Comparison of ENCODE assay signal across 10 cellular contexts in the genomic region with DNA sequence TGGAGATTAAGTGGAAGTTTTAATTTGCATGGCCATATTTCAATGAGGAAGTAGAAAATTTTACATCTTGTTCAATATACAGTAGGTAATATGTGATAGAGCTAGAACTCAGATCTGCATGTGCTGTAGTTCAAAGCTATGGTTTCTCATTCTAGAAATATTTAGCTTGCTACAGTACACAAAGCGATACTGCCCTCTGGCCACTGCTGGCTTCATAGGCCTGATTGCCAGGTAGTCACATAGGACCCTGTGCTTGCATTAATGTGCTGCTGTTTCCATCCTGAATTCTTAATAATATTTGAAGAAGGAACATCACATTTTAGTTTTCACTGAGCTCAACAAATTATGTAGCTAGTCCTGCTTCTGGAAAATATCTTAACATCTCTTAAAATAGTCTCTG.
DNase-seq lines count a peak whose midpoint lies in the region; TF ChIP-seq lines count a peak whose summit lies in the region.
"Had no signal": no experiment of that assay in that cellular context is flagged by ENCODE, and none has a peak within 500 bp of the region (broad histone marks: within the 10 kb centered on the region; RNA-seq: fewer than 3 reads in every experiment).

No MANE protein-coding gene starts in this region.

- DNase-seq in AG04450 (ENCODE audit: low read depth, low spot score) (no peak), HT-29 (ENCODE audit: low spot score) (peak; percentile 52), WERI-Rb-1 (no peak), hepatocyte (ENCODE audit: low spot score) (peak; percentile 35), DMS153 (lab: John Stamatoyannopoulos, UW) (no peak), superior temporal gyrus (ENCODE audit: extremely low spot score) (no peak), NCI-H146 (lab: John Stamatoyannopoulos, UW) (no peak), cardiac septum (ENCODE audit: low spot score) (no peak)
- DNase-seq: activated CD8-positive, alpha-beta memory T cell treated with anti-CD3 and anti-CD28 coated beads, Interleukin-2, amount 50 U/mL, for 48 hours; islet precursor cell had no signal

- intact Hi-C loops in cardiac septum (cut with DNase I), result no loop called here

- no peak overlapping the region for H3K27ac ChIP-seq in AG04450 (ENCODE audit: low read depth, low read length)
- H3K27ac ChIP-seq in WERI-Rb-1, result no peak overlapping the region
- no peak overlapping the region for H3K27ac ChIP-seq in hepatocyte

- CTCF ChIA-PET in AG04450 (lab: Charles Lee), result interaction anchor here (0.6 to 2.2 kb wide), 13 partner anchors 11 to 323 kb away, joined by 3 to 28 read pairs (median 3); no protein-coding TSS in a partner anchor

- H3K9me2 ChIP-seq in hepatocyte (replicated peaks; ENCODE audit: insufficient read depth), result no peaks in the 10 kb centered on the region

- no peaks in the 10 kb centered on the region for H3K27me3 ChIP-seq in AG04450 (ENCODE audit: control insufficient read depth, insufficient read depth, low read length)
- no peaks in the 10 kb centered on the region for H3K27me3 ChIP-seq in WERI-Rb-1 (ENCODE audit: insufficient read depth, low read depth, severe bottlenecking)
- H3K27me3 ChIP-seq in hepatocyte, result no peaks in the 10 kb centered on the region

- no peaks in the 10 kb centered on the region for H3K36me3 ChIP-seq in WERI-Rb-1
- H3K36me3 ChIP-seq in hepatocyte (replicated peaks; ENCODE audit: insufficient read depth, low read depth), result no peaks in the 10 kb centered on the region

- H3K4me1 ChIP-seq in hepatocyte (ENCODE audit: insufficient read depth), result no peaks in the 10 kb centered on the region

- POLR2A ChIA-PET in AG04450 (lab: Yijun Ruan, JAX), result no interaction called here

- H3K79me2 ChIP-seq in hepatocyte, result no peaks in the 10 kb centered on the region

- H2AFZ ChIP-seq in hepatocyte, result no peak overlapping the region

- H3K9me3 ChIP-seq in AG04450 (ENCODE audit: control insufficient read depth, insufficient read depth, low read length) (no peaks in the 10 kb centered on the region), WERI-Rb-1 (ENCODE audit: severe bottlenecking) (no peaks in the 10 kb centered on the region), hepatocyte (ENCODE audit: low read depth) (no peaks in the 10 kb centered on the region)

- 96% methylated on average over 1 of the region's 1 CpG for WGBS in hepatocyte (ENCODE audit: low lambda C conversion rate, missing lambda C conversion rate)

- no peak overlapping the region for H3K4me3 ChIP-seq in AG04450 (ENCODE audit: low read depth, low read length)
- no peak overlapping the region for H3K4me3 ChIP-seq in WERI-Rb-1 (ENCODE audit: low read depth, low read length)
- H3K4me3 ChIP-seq in hepatocyte, result no peak overlapping the region

- TF ChIP-seq CTCF in AG04450 (IDR thresholded peaks at IDR 0.05; ENCODE audit: low read depth, low read length) (peak; percentile 45), WERI-Rb-1 (IDR thresholded peaks at IDR 0.05; ENCODE audit: low read depth, low read length) (0 out of 2 replicates have a peak, but pooled peaks have one; percentile 11), hepatocyte (IDR thresholded peaks at IDR 0.05; ENCODE audit: poor library complexity) (peak; percentile 22)

- H4K20me1 ChIP-seq in hepatocyte (ENCODE audit: insufficient read depth, poor library complexity, severe bottlenecking), result no peaks in the 10 kb centered on the region

- H3K4me2 ChIP-seq in hepatocyte, result no peak overlapping the region

Comparison
In these comparisons a context has a peak if more than half of its experiments do, and no peak if none do; other contexts are left out.
1. DNase-seq: peak in HT-29 (single experiment) and hepatocyte (single experiment); none in AG04450 (single experiment), WERI-Rb-1 (single experiment), DMS153 (single experiment), superior temporal gyrus (single experiment), NCI-H146 (single experiment) and cardiac septum (single experiment).
2. Peak in every context shown above with its lines, with median percentiles within 50 percentile points of each other: CTCF ChIP-seq.